17 cellular contexts compared by ENCODE assay signal in the genomic region with DNA sequence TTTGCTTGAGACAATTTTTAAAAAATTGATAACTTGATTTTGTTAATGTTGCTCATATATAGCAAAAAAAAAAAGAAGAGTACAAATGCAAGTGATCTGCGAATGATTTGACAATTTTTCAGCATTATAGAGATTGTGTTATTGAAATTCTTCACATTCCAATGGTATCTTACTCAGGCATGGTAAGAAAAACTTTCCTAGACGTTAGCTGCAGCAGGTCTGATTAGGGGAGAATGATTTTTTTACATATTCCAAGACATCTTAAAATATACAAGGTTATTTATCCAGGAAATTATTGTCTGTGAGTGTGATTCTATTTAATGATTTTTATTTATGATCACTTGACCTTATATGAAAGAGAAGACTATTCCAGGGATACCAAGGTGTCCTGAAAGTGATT.
"Had no signal": no experiment of that assay in that cellular context is flagged by ENCODE, and none has a peak within 500 bp of the region (broad histone marks: within the 10 kb centered on the region; RNA-seq: fewer than 3 reads in every experiment).

No MANE protein-coding gene starts in this region.

- H3K27me3 ChIP-seq: gastroesophageal sphincter, spleen, tibial artery had no signal

- H3K27me3 Mint-ChIP-seq: T-helper 17 cell had no signal

- H3K36me3 Mint-ChIP-seq: immature natural killer cell had no signal

- H3K4me3 ChIP-seq: gastroesophageal sphincter, heart right ventricle, mucosa of descending colon, spleen, tibial artery had no signal

- H3K36me3 ChIP-seq: gastroesophageal sphincter, heart right ventricle, spleen, tibial artery had no signal

- H3K4me1 Mint-ChIP-seq: endodermal cell, T-helper 17 cell had no signal

- H3K9me3 ChIP-seq: gastroesophageal sphincter, heart right ventricle, mucosa of descending colon, spleen, tibial artery had no signal

- H3K27ac Mint-ChIP-seq: activated T-cell treated with anti-CD3 and anti-CD28 coated beads, Interleukin-2, amount 50 U/mL, for 72 hours; endodermal cell; immature natural killer cell; memory B cell; naive B cell; T-helper 17 cell had no signal

- H3K27ac ChIP-seq: gastroesophageal sphincter, heart right ventricle, spleen, tibial artery, VCaP had no signal

- DNase-seq: activated CD4-positive, alpha-beta T cell treated with anti-CD3 and anti-CD28 coated beads for 1 hour; activated effector memory CD4-positive, alpha-beta T cell treated with anti-CD3 and anti-CD28 coated beads, Interleukin-2, amount 50 U/mL, for 16 hours; activated naive CD4-positive, alpha-beta T cell treated with anti-CD3 and anti-CD28 coated beads, Interleukin-2, amount 50 U/mL, for 16 hours; activated T-cell treated with anti-CD3 and anti-CD28 coated beads, Interleukin-2, amount 50 U/mL, for 72 hours; endodermal cell; heart right ventricle; immature natural killer cell; mucosa of descending colon; naive B cell; spleen; stimulated activated CD4-positive, alpha-beta T cell treated with anti-CD3 and anti-CD28 coated beads, Interleukin-4, amount 100 ng/mL, for 4 hours; stimulated activated naive CD4-positive, alpha-beta T cell; T-helper 17 cell; tibial artery had no signal

- ATAC-seq: activated T-cell treated with anti-CD3 and anti-CD28 coated beads, Interleukin-2, amount 50 U/mL, for 72 hours; gastroesophageal sphincter; heart right ventricle; mucosa of descending colon; T-helper 17 cell had no signal

- H3K4me3 Mint-ChIP-seq: activated T-cell treated with anti-CD3 and anti-CD28 coated beads, Interleukin-2, amount 50 U/mL, for 72 hours; endodermal cell; immature natural killer cell; memory B cell; naive B cell; T-helper 17 cell had no signal

- H3K4me1 ChIP-seq: gastroesophageal sphincter, heart right ventricle, spleen, tibial artery had no signal

- H3K9me3 Mint-ChIP-seq: endodermal cell, immature natural killer cell, memory B cell, naive B cell had no signal
